17 cellular contexts compared by ENCODE assay signal in genomic region chr7:151175793-151176311, GRCh38. TPM values are rescaled to one million over a fixed set of nuclear protein-coding genes. Genes with fewer than 3 reads are reported as not detected.
DNase-seq lines count a peak whose midpoint lies in the region; ATAC-seq and TF ChIP-seq lines count a peak whose summit lies in the region.
"Had no signal": no experiment of that assay in that cellular context is flagged by ENCODE, and none has a peak within 500 bp of the region (broad histone marks: within the 10 kb centered on the region; RNA-seq: fewer than 3 reads in every experiment).

No MANE protein-coding gene starts in this region.

- CTCF ChIA-PET in WTC11 (lab: Charles Lee) = interaction anchor here (0.7 to 4.2 kb wide), 17 partner anchors 8 to 213 kb away, joined by 3 to 52 read pairs (median 3); partner anchors contain the start of genes ABCF2, GBX1 and H2BK1

- no peaks in the 10 kb centered on the region for H3K36me3 Mint-ChIP-seq in WTC11

- intact Hi-C loops in posterior vena cava (cut with DNase I) = no loop called here

- peak; percentile 40 for ATAC-seq in WTC11
- ATAC-seq in GM18520 (IDR thresholded peaks at IDR 0.05; ENCODE audit: unreplicated experiment) = no peak
- ATAC-seq: upper lobe of right lung had no signal

- H3K4me1 Mint-ChIP-seq in WTC11 = peaks cover 12% of the 10 kb centered on the region

- H3K9me3 Mint-ChIP-seq in WTC11 = peaks cover 8% of the 10 kb centered on the region
- H3K9me3 Mint-ChIP-seq: activated T-helper 1 cell treated with anti-CD3 and anti-CD28 coated beads, Interleukin-12 subunit alpha, Interleukin-12 subunit beta, Interleukin-2, Interleukin-4 antibody, amounts not matched to agents 30 ng/mL and 10 ng/mL and 1 ng/mL, durations not matched to agents 14 hours and 24 hours and 36 hours; stimulated activated naive CD8-positive, alpha-beta T cell treated with anti-CD3 and anti-CD28 coated beads, Interleukin-15, Interleukin-2, amounts not matched to agents 100 ng/mL and 50 ng/mL, for 24 hours had no signal

- H3K27me3 Mint-ChIP-seq in WTC11 (ENCODE audit: low read depth) = peaks cover 70% of the 10 kb centered on the region

- H3K27ac Mint-ChIP-seq in WTC11 = no peak overlapping the region
- H3K27ac Mint-ChIP-seq: activated T-helper 1 cell treated with anti-CD3 and anti-CD28 coated beads, Interleukin-12 subunit alpha, Interleukin-12 subunit beta, Interleukin-2, Interleukin-4 antibody, amounts not matched to agents 30 ng/mL and 10 ng/mL and 1 ng/mL, durations not matched to agents 14 hours and 24 hours and 36 hours; stimulated activated naive CD8-positive, alpha-beta T cell treated with anti-CD3 and anti-CD28 coated beads, Interleukin-15, Interleukin-2, amounts not matched to agents 100 ng/mL and 50 ng/mL, for 24 hours had no signal

- TF ChIP-seq CTCF in WTC11 (IDR thresholded peaks at IDR 0.05) = peak; percentile 36; the same call in 1 of the 2 replicates

- POLR2A ChIA-PET in WTC11 (lab: Charles Lee) = no interaction called here

- DNase-seq in NCI-H146 (lab: John Stamatoyannopoulos, UW) (peak; percentile 46), NCI-H146 treated with DMSO at 0.1 percent for 48 hours (lab: John Stamatoyannopoulos, UW; ENCODE audit: unreplicated experiment) (no peak), WTC11 (ENCODE audit: low spot score) (peak; percentile 59), posterior vena cava (ENCODE audit: low spot score) (peak; percentile 71), NCI-H510A (lab: John Stamatoyannopoulos, UW) (no peak)
- DNase-seq: 8988T; activated CD4-positive, alpha-beta T cell treated with anti-CD3 and anti-CD28 coated beads, Interleukin-2, amount 50 U/mL, for 48 hours; glutamatergic neuron; NCI-H2081 treated with DMSO at 0.1 percent for 48 hours; NCI-H748 treated with DMSO at 0.1 percent for 48 hours; upper lobe of right lung had no signal

- H3K4me3 Mint-ChIP-seq in WTC11 = peak overlapping the region; percentile 47
- H3K4me3 Mint-ChIP-seq: activated T-helper 1 cell treated with anti-CD3 and anti-CD28 coated beads, Interleukin-12 subunit alpha, Interleukin-12 subunit beta, Interleukin-2, Interleukin-4 antibody, amounts not matched to agents 30 ng/mL and 10 ng/mL and 1 ng/mL, durations not matched to agents 14 hours and 24 hours and 36 hours; stimulated activated naive CD8-positive, alpha-beta T cell treated with anti-CD3 and anti-CD28 coated beads, Interleukin-15, Interleukin-2, amounts not matched to agents 100 ng/mL and 50 ng/mL, for 24 hours had no signal

TF ChIP-seq in WTC11, 78 proteins besides CTCF, POLR2A, EP300 and RAD21:
- TF ChIP-seq ZNF423 (CRISPR knock-in tag; IDR thresholded peaks at IDR 0.05) (no peak), SOX15 (CRISPR knock-in tag; IDR thresholded peaks at IDR 0.05) (no peak), USF1 (CRISPR knock-in tag; IDR thresholded peaks at IDR 0.05) (no peak), ZNF138 (CRISPR knock-in tag; conservative IDR thresholded peaks at IDR 0.05) (no peak), EMX1 (CRISPR knock-in tag; IDR thresholded peaks at IDR 0.05) (no peak), FOXP1 (CRISPR knock-in tag; IDR thresholded peaks at IDR 0.05; ENCODE audit: borderline replicate concordance) (0 out of 2 replicates have a peak, but pooled peaks have one; percentile 9), OVOL2 (CRISPR knock-in tag; IDR thresholded peaks at IDR 0.05; ENCODE audit: borderline replicate concordance) (no peak), E2F5 (CRISPR knock-in tag; IDR thresholded peaks at IDR 0.05) (no peak)

RNA-seq across cellular contexts. Expression of gene GBX1, which starts 8.4 kb away (rescaled TPM):
- 0.27 to 0.55 TPM in 2 of 3 replicates, not detected in the other for total RNA-seq in WTC11 (2021)
- total RNA-seq in posterior vena cava = not detected
- total RNA-seq: activated T-helper 1 cell treated with anti-CD3 and anti-CD28 coated beads, Interleukin-12 subunit alpha, Interleukin-12 subunit beta, Interleukin-2, Interleukin-4 antibody, amounts not matched to agents 30 ng/mL and 10 ng/mL and 1 ng/mL, durations not matched to agents 14 hours and 24 hours and 36 hours; dermis microvascular lymphatic vessel endothelial cell; esophagus muscularis mucosa; RPMI7951; upper lobe of right lung had no signal

RNA-seq across cellular contexts. Expression of gene ASB10, which starts 11.2 kb away (rescaled TPM):
- total RNA-seq in WTC11 (2021) (not detected in 3 replicates), posterior vena cava (not detected)
- total RNA-seq: activated T-helper 1 cell treated with anti-CD3 and anti-CD28 coated beads, Interleukin-12 subunit alpha, Interleukin-12 subunit beta, Interleukin-2, Interleukin-4 antibody, amounts not matched to agents 30 ng/mL and 10 ng/mL and 1 ng/mL, durations not matched to agents 14 hours and 24 hours and 36 hours; dermis microvascular lymphatic vessel endothelial cell; esophagus muscularis mucosa; RPMI7951; upper lobe of right lung had no signal

RNA-seq across cellular contexts. Expression of gene H2BK1, which starts 34.4 kb away (rescaled TPM):
- total RNA-seq in WTC11 (2021) (0.87 TPM in 1 of 3 replicates, not detected in the others), posterior vena cava (1 to 10 TPM in 1 of 2 donors, not detected in 1; 1.1 TPM)
- total RNA-seq: activated T-helper 1 cell treated with anti-CD3 and anti-CD28 coated beads, Interleukin-12 subunit alpha, Interleukin-12 subunit beta, Interleukin-2, Interleukin-4 antibody, amounts not matched to agents 30 ng/mL and 10 ng/mL and 1 ng/mL, durations not matched to agents 14 hours and 24 hours and 36 hours; dermis microvascular lymphatic vessel endothelial cell; esophagus muscularis mucosa; RPMI7951; upper lobe of right lung had no signal

RNA-seq across cellular contexts. Expression of gene ABCF2, which starts 51.2 kb away (rescaled TPM):
- total RNA-seq in WTC11 (2021) (41.3 to 43.7 TPM (median 43.5 TPM) in 3 replicates), posterior vena cava (10 to 100 TPM; 24.4 to 27.4 TPM)

RNA-seq across cellular contexts. Expression of gene CHPF2, which starts 56.4 kb away (rescaled TPM):
- total RNA-seq in WTC11 (2021) (25.0 to 30.7 TPM (median 26.3 TPM) in 3 replicates), posterior vena cava (10 to 100 TPM; 37.5 to 40.7 TPM)

Comparison
In these comparisons a context has a peak if more than half of its experiments do, and no peak if none do; other contexts are left out.
1. DNase-seq: peak in NCI-H146 (single experiment), WTC11 (single experiment) and posterior vena cava (single experiment); none in NCI-H146 treated with DMSO at 0.1 percent for 48 hours (single experiment) and NCI-H510A (single experiment).